ENCODE assay signal across 22 cellular contexts in genomic region chr14:23865502-23865901, GRCh38.
DNase-seq lines count a peak whose midpoint lies in the region; ATAC-seq, FAIRE-seq and TF ChIP-seq lines count a peak whose summit lies in the region.
"Had no signal": no experiment of that assay in that cellular context is flagged by ENCODE, and none has a peak within 500 bp of the region (broad histone marks: within the 10 kb centered on the region; RNA-seq: fewer than 3 reads in every experiment).

No MANE protein-coding gene starts in this region.

- peak; percentile 83 for DNase-seq in Daoy (ENCODE audit: low read depth)
- DNase-seq in NCI-H1092 (lab: John Stamatoyannopoulos, UW), result peak; percentile 31
- DNase-seq in RPMI7951 (ENCODE audit: low read depth), result peak; percentile 7
- no peak for DNase-seq in HepG2 (ENCODE audit: low spot score)
- no peak for DNase-seq in KG1 (lab: John Stamatoyannopoulos, UW)
- DNase-seq in DMS153 (lab: John Stamatoyannopoulos, UW), result no peak
- DNase-seq in dorsolateral prefrontal cortex, result no peak
- no peak for DNase-seq in GM19240 (ENCODE audit: insufficient read length, low spot score)
- DNase-seq: activated CD8-positive, alpha-beta T cell treated with anti-CD3 and anti-CD28 coated beads for 36 hours; activated effector memory CD4-positive, alpha-beta T cell treated with anti-CD3 and anti-CD28 coated beads, Interleukin-2, amount 50 U/mL, for 16 hours; activated T-cell treated with anti-CD3 and anti-CD28 coated beads for 4 hours; brain microvascular endothelial cell; cortex of kidney; MM.1S; NCI-H446 treated with DMSO at 0.1 percent for 48 hours; stimulated activated CD4-positive, alpha-beta T cell treated with anti-CD3 and anti-CD28 coated beads, Interleukin-12 subunit alpha, Interleukin-12 subunit beta, amount 100 ng/mL, for 4 hours; stimulated activated CD4-positive, alpha-beta T cell treated with anti-CD3 and anti-CD28 coated beads, Interleukin-4, amount 100 ng/mL, for 4 hours; stimulated activated naive CD8-positive, alpha-beta T cell treated with anti-CD3 and anti-CD28 coated beads, Interleukin-15, Interleukin-2, amounts not matched to agents 100 U/mL and 50 U/mL, for 24 hours; SW 1271; tibial artery had no signal

- CTCF ChIA-PET in HepG2 (lab: Yijun Ruan, JAX; ENCODE audit: low intra/inter-chr PET ratio, low total read pairs), result no interaction called here

- no peak overlapping the region for H2AFZ ChIP-seq in HepG2 (ENCODE audit: low read length)

- H3K27ac ChIP-seq in HepG2 (ENCODE audit: extremely low read length, insufficient read depth, low read length) (no peak overlapping the region), dorsolateral prefrontal cortex (no peak overlapping the region)
- H3K27ac ChIP-seq: brain microvascular endothelial cell, tibial artery had no signal

- no peaks in the 10 kb centered on the region for H3K9me3 ChIP-seq in HepG2 (ENCODE audit: low read length)
- H3K9me3 ChIP-seq: tibial artery had no signal

- H3K79me2 ChIP-seq in HepG2 (ENCODE audit: insufficient read depth, low read length), result no peaks in the 10 kb centered on the region

- TF ChIP-seq EP300 in HepG2 (IDR thresholded peaks at IDR 0.05; ENCODE audit: low read depth in 2 of 2, low read length in 2 of 2) (no peak), HepG2 (CRISPR knock-in tag; IDR thresholded peaks at IDR 0.05; ENCODE audit: borderline replicate concordance) (no peak)

- WGBS in HepG2 (ENCODE audit: low lambda C conversion rate), result 9% methylated on average over 2 of the region's 2 CpGs

- peaks cover 0 to 10% of the 10 kb centered on the region in 2 experiments; a peak in 2 of 5 replicates for H3K27me3 ChIP-seq in HepG2 (ENCODE audit: control insufficient read depth in 1 of 2, insufficient read depth in 2 of 2, low read length in 2 of 2)
- peaks cover 0 to 7% (median 0%) of the 10 kb centered on the region in 45 donors for H3K27me3 ChIP-seq in dorsolateral prefrontal cortex
- H3K27me3 ChIP-seq: brain microvascular endothelial cell, tibial artery had no signal

- H3K4me3 ChIP-seq in HepG2 (replicated peaks in 1 of 3; ENCODE audit: insufficient read depth in 1 of 3, low read depth in 2 of 3, low read length in 3 of 3) (no peak overlapping the region), dorsolateral prefrontal cortex (no peak overlapping the region)
- H3K4me3 ChIP-seq: tibial artery had no signal

- FAIRE-seq in HepG2 (lab: Jason Lieb, UNC), result no peak
- FAIRE-seq: endometrium had no signal

- no peaks in the 10 kb centered on the region for H3K36me3 ChIP-seq in HepG2 (replicated peaks in 1 of 2; ENCODE audit: control insufficient read depth in 1 of 2, insufficient read depth in 2 of 2, low read length in 2 of 2)
- H3K36me3 ChIP-seq: brain microvascular endothelial cell, tibial artery had no signal

- no peak overlapping the region for H3K9ac ChIP-seq in HepG2 (ENCODE audit: insufficient read depth, low read depth, low read length)

- no peak for TF ChIP-seq POLR2A in HepG2 (IDR thresholded peaks at IDR 0.05; ENCODE audit: insufficient read depth in 1 of 2, low read depth in 2 of 2, low read length in 2 of 2)

- no TSS peak for BruUV-seq in HepG2 (replicated peaks; lab: Mats Ljungman, UMichigan)

- TF ChIP-seq RAD21 in HepG2 (CRISPR knock-in tag; IDR thresholded peaks at IDR 0.05), result no peak

- TF ChIP-seq CTCF in HepG2 (CRISPR knock-in tag; IDR thresholded peaks at IDR 0.05), result no peak
- no peak for TF ChIP-seq CTCF in dorsolateral prefrontal cortex (IDR thresholded peaks at IDR 0.05 in 54 of 56, conservative IDR thresholded peaks at IDR 0.05 in 2 of 56; ENCODE audit: low read depth in 1 of 56, partially characterized antibody in 56 of 56)

- in situ Hi-C loops in HepG2 (cut with HindIII; ENCODE audit: extremely low pct_ligation_motif_present, low pct_unique_long_range_greater_than_20kb), result no loop called here

- H4K20me1 ChIP-seq in HepG2 (ENCODE audit: insufficient read depth, low read length), result no peaks in the 10 kb centered on the region

- POLR2A ChIA-PET in HepG2 (lab: Yijun Ruan, JAX), result no interaction called here

- H3K4me2 ChIP-seq in HepG2 (ENCODE audit: low read depth, low read length), result no peak overlapping the region

- intact Hi-C loops in HepG2 (cut with micrococcal nuclease; ENCODE audit: unreplicated experiment), result no loop called here
- intact Hi-C loops in dorsolateral prefrontal cortex (cut with DNase I), result no loop called here

- ATAC-seq in HepG2, result no peak
- ATAC-seq: activated CD4-positive, CD25-positive, alpha-beta regulatory T cell treated with anti-CD3 and anti-CD28 coated beads, Interleukin-2, amount 50 U/mL, for 24 hours; activated CD8-positive, alpha-beta T cell treated with anti-CD3 and anti-CD28 coated beads for 36 hours; stimulated activated naive CD8-positive, alpha-beta T cell treated with anti-CD3 and anti-CD28 coated beads, Interleukin-15, Interleukin-2, amounts not matched to agents 100 U/mL and 50 U/mL, for 24 hours had no signal

- H3K4me1 ChIP-seq in HepG2 (ENCODE audit: insufficient read depth, low read length), result peaks cover 22% of the 10 kb centered on the region
- H3K4me1 ChIP-seq: tibial artery had no signal

TF ChIP-seq in HepG2, 621 proteins besides CTCF, POLR2A, EP300 and RAD21:
- peak; percentile 56 for TF ChIP-seq CREB1 (IDR thresholded peaks at IDR 0.05)
- TF ChIP-seq CREB1 (CRISPR knock-in tag; IDR thresholded peaks at IDR 0.05), result no peak
- TF ChIP-seq ZNF891 (CRISPR knock-in tag; IDR thresholded peaks at IDR 0.05), result no peak

Comparison
In these comparisons a context has a peak if more than half of its experiments do, and no peak if none do; other contexts are left out.
1. DNase-seq: peak in Daoy (single experiment), NCI-H1092 (single experiment) and RPMI7951 (single experiment); none in HepG2 (single experiment), KG1 (single experiment), DMS153 (single experiment), dorsolateral prefrontal cortex (0 of 10) and GM19240 (single experiment).